ENCODE assay signal across 1 cellular context in genomic region chr12:38543151-38543550, GRCh38.
TF ChIP-seq lines count a peak whose summit lies in the region.

No MANE protein-coding gene starts in this region.

TF ChIP-seq in GM23338, 12 proteins besides CTCF, POLR2A, EP300 and RAD21 (continued from another document):
- TF ChIP-seq ZNF462 (CRISPR knock-in tag; IDR thresholded peaks at IDR 0.05) (no peak), EZH2phosphoT487 (IDR thresholded peaks at IDR 0.05; ENCODE audit: unreplicated experiment) (no peak), REST (IDR thresholded peaks at IDR 0.05; ENCODE audit: unreplicated experiment) (no peak), JUNB (IDR thresholded peaks at IDR 0.05; ENCODE audit: unreplicated experiment) (no peak), ETS1 (IDR thresholded peaks at IDR 0.05) (no peak), POLR2AphosphoS5 (IDR thresholded peaks at IDR 0.05; ENCODE audit: low read depth) (no peak), EZH2 (IDR thresholded peaks at IDR 0.05; ENCODE audit: low read depth, unreplicated experiment) (no peak), ZNF331 (CRISPR knock-in tag; IDR thresholded peaks at IDR 0.05; ENCODE audit: low read depth) (no peak), STAT1 (IDR thresholded peaks at IDR 0.05; ENCODE audit: unreplicated experiment) (no peak), CREB1 (CRISPR knock-in tag; IDR thresholded peaks at IDR 0.05; ENCODE audit: low read depth) (no peak), NANOG (IDR thresholded peaks at IDR 0.05; ENCODE audit: borderline replicate concordance) (no peak)
TF ChIP-seq in GM23338: peak in this region for 0.
